In genomic region chr10:72989771-72990170, GRCh38 we compare ENCODE assay signal across 16 cellular contexts. TPM values are rescaled to one million over a fixed set of nuclear protein-coding genes. Genes with fewer than 3 reads are reported as not detected.
"Had no signal": no experiment of that assay in that cellular context is flagged by ENCODE, and none has a peak within 500 bp of the region (broad histone marks: within the 10 kb centered on the region; RNA-seq: fewer than 3 reads in every experiment).

No MANE protein-coding gene starts in this region.

RNA-seq across cellular contexts. Expression of gene PLA2G12B, which starts 35.2 kb away (rescaled TPM):
- total RNA-seq: naive thymus-derived CD8-positive, alpha-beta T cell; natural killer cell treated with Interleukin-12 subunit alpha and Interleukin-12 subunit beta and Interleukin-15 and Interleukin-18, amount 100 ng/mL, for 72 hours; neural crest cell; omental fat pad; osteocyte; pancreas; posterior vena cava; prostate gland; pulmonary artery endothelial cell; sciatic nerve; smooth muscle cell; spleen; suprapubic skin; testis; urinary bladder; uterus had no signal
- polyA plus RNA-seq: naive thymus-derived CD8-positive, alpha-beta T cell; pancreas; smooth muscle cell; urinary bladder had no signal
